8 cellular contexts compared by ENCODE assay signal in genomic region chr1:218351617-218352438, GRCh38. TPM values are rescaled to one million over a fixed set of nuclear protein-coding genes. Genes with fewer than 3 reads are reported as not detected.
DNase-seq lines count a peak whose midpoint lies in the region; ATAC-seq and TF ChIP-seq lines count a peak whose summit lies in the region.

No MANE protein-coding gene starts in this region.

- H3K4me1 ChIP-seq in Panc1 (ENCODE audit: control insufficient read depth, insufficient read depth, low read length) (peaks cover 66% of the 10 kb centered on the region), muscle layer of duodenum (ENCODE audit: control insufficient read depth in 1 of 2, insufficient read depth in 2 of 2, low read length in 2 of 2) (peaks cover 0 to 10% of the 10 kb centered on the region in 2 donors)

- peak; percentile 43 for ATAC-seq in HG02970 (IDR thresholded peaks at IDR 0.05; ENCODE audit: low FRiP score, unreplicated experiment)
- ATAC-seq in Panc1: peak; percentile 44

- CTCF ChIA-PET in Panc1 (lab: Charles Lee): no interaction called here

- H3K36me3 ChIP-seq in Panc1 (ENCODE audit: control insufficient read depth, insufficient read depth, low read length) (no peaks in the 10 kb centered on the region; the same call in 1 of the 2 replicates), muscle layer of duodenum (ENCODE audit: control insufficient read depth in 1 of 2, insufficient read depth in 2 of 2, low read length in 2 of 2) (no peaks in the 10 kb centered on the region)

- no TSS peak for BruUV-seq in Panc1 (replicated peaks; lab: Mats Ljungman, UMichigan)

- intact Hi-C loops in Panc1 (cut with micrococcal nuclease; ENCODE audit: unreplicated experiment): loop anchor here (10.0 kb wide), 1 partner anchor 323 kb away; no protein-coding TSS in a partner anchor

- H3K27me3 ChIP-seq in Panc1 (ENCODE audit: control insufficient read depth, insufficient read depth, low read length) (no peaks in the 10 kb centered on the region), muscle layer of duodenum (ENCODE audit: low read depth, low read length) (peaks cover 4% of the 10 kb centered on the region)

- H3K9me3 ChIP-seq in Panc1 (ENCODE audit: control insufficient read depth, insufficient read depth, low read depth, low read length): no peaks in the 10 kb centered on the region
- no peaks in the 10 kb centered on the region for H3K9me3 ChIP-seq in muscle layer of duodenum (ENCODE audit: control insufficient read depth in 1 of 2, low read length in 2 of 2)

- H3K4me3 ChIP-seq in Panc1 (ENCODE audit: low read depth in 2 of 2, low read length in 2 of 2) (peak overlapping the region; percentile 97 to 98), cardiac fibroblast (replicated peaks in 1 of 2; ENCODE audit: low read depth in 2 of 2, low read length in 2 of 2) (peak overlapping the region; percentile 25 to 42), muscle layer of duodenum (ENCODE audit: low read depth in 1 of 2, low read length in 2 of 2) (peak overlapping the region; percentile 40 to 53)

- DNase-seq in activated CD4-positive, alpha-beta T cell treated with anti-CD3 and anti-CD28 coated beads for 4 hours: peak; percentile 14 to 15
- DNase-seq in activated CD4-positive, alpha-beta T cell treated with anti-CD3 and anti-CD28 coated beads for 1 hour: no peak
- DNase-seq in Panc1 (ENCODE audit: low read depth, low spot score) (no peak), cardiac fibroblast (ENCODE audit: low read depth in 2 of 2) (peak; percentile 81 to 84), NCI-H187 (lab: John Stamatoyannopoulos, UW) (no peak), NCI-H1694 (lab: John Stamatoyannopoulos, UW) (no peak)

- peak overlapping the region; percentile 100 for H3K27ac ChIP-seq in Panc1 (ENCODE audit: low read length)
- peak overlapping the region; percentile 17 for H3K27ac ChIP-seq in muscle layer of duodenum (ENCODE audit: low read length)

- in situ Hi-C loops in Panc1 (cut with HindIII; ENCODE audit: low pct_unique_long_range_greater_than_20kb, low sequenced_read_pairs): no loop called here

- TF ChIP-seq CTCF in Panc1 (IDR thresholded peaks at IDR 0.05): peak; percentile 84
- TF ChIP-seq CTCF in cardiac fibroblast (IDR thresholded peaks at IDR 0.05; ENCODE audit: low read depth, low read length): peak; percentile 73

- POLR2A ChIA-PET in Panc1 (lab: Charles Lee): interaction anchor here (0.5 kb wide), 1 partner anchor 1802 kb away, joined by 3 read pairs; no protein-coding TSS in a partner anchor

RNA-seq across cellular contexts. Expression of gene TGFB2, which starts 6.7 kb away (rescaled TPM):
- 58.9 TPM for total RNA-seq in Panc1 (2021; ENCODE audit: unreplicated experiment)
- polyA plus RNA-seq in Panc1 (2012; ENCODE audit: insufficient read length): 26.8 TPM

Comparison
In these comparisons a context has a peak if more than half of its experiments do, and no peak if none do; other contexts are left out.
1. DNase-seq: peak in activated CD4-positive, alpha-beta T cell treated with anti-CD3 and anti-CD28 coated beads for 4 hours (2 of 2) and cardiac fibroblast (2 of 2); none in activated CD4-positive, alpha-beta T cell treated with anti-CD3 and anti-CD28 coated beads for 1 hour (single experiment), Panc1 (single experiment), NCI-H187 (0 of 2) and NCI-H1694 (single experiment).
2. H3K4me3 ChIP-seq: peak in every context shown above with its lines; median percentile 98 in Panc1; 46 in muscle layer of duodenum; 34 in cardiac fibroblast.